ENCODE assay signal across 8 cellular contexts in genomic region chrX:16712116-16712824, GRCh38. TPM values are rescaled to one million over a fixed set of nuclear protein-coding genes. Genes with fewer than 3 reads are reported as not detected.
DNase-seq lines count a peak whose midpoint lies in the region; ATAC-seq, FAIRE-seq and TF ChIP-seq lines count a peak whose summit lies in the region.

CTPS2 (minus strand) TSS chrX:16712669; CDS start chrX:16702902, 9,767 bp downstream.

- H3K18ac ChIP-seq in neuronal stem cell (ENCODE audit: low read length): peak within 1 kb of the TSS; percentile 91

- H2BK15ac ChIP-seq in neuronal stem cell (ENCODE audit: low read length): no peak within 1 kb of the TSS

- no peaks in the 10 kb centered on the region for H3K79me1 ChIP-seq in neuronal stem cell (ENCODE audit: low read depth, low read length)

- no peaks in the 10 kb centered on the region for H3K36me3 ChIP-seq in gastroesophageal sphincter
- H3K36me3 ChIP-seq in neuronal stem cell (replicated peaks in 1 of 2; ENCODE audit: control insufficient read depth in 2 of 2, insufficient read depth in 2 of 2, low read length in 2 of 2): peaks cover 0 to 15% of the 10 kb centered on the region in 2 donors
- no peaks in the 10 kb centered on the region for H3K36me3 ChIP-seq in upper lobe of right lung

- H2AFZ ChIP-seq in neuronal stem cell (ENCODE audit: low read length): peak within 1 kb of the TSS; percentile 96

- no peak within 1 kb of the TSS for H2BK12ac ChIP-seq in neuronal stem cell (ENCODE audit: low read length)

- H3K27ac ChIP-seq in gastroesophageal sphincter (peak within 1 kb of the TSS; percentile 88 to 91 (median 90)), neuronal stem cell (replicated peaks; ENCODE audit: low read length) (peak within 1 kb of the TSS; percentile 46), upper lobe of right lung (peak within 1 kb of the TSS; percentile 81)

- DNase-seq in D721Med (ENCODE audit: insufficient read length, low spot score) (peak; percentile 36), RPMI7951 (ENCODE audit: low read depth) (peak; percentile 64), neuronal stem cell (ENCODE audit: low spot score) (peak; percentile 29), upper lobe of right lung (peak; percentile 85)
- DNase-seq in activated naive CD4-positive, alpha-beta T cell treated with Interleukin-2 at 50 U/mL for 16 hours: peak; percentile 48

- TF ChIP-seq CTCF in D721Med (IDR thresholded peaks at IDR 0.05; ENCODE audit: insufficient read depth, missing control alignments): no peak
- peak in 1 of 4 experiments; percentile 6 for TF ChIP-seq CTCF in gastroesophageal sphincter (IDR thresholded peaks at IDR 0.05)
- peak; percentile 10 for TF ChIP-seq CTCF in upper lobe of right lung (IDR thresholded peaks at IDR 0.05)

- WGBS in gastroesophageal sphincter (ENCODE audit: low coverage in 1 of 2), 2 donors: 0% methylated on average over 4 of the region's 62 CpGs; no CpG with 5 or more reads in 1 of the 2 donors
- WGBS in neuronal stem cell (ENCODE audit: extremely low coverage in 2 of 2, insufficient read length in 2 of 2, insufficient replicate concordance in 1 of 2), 2 donors: no CpG with 5 or more reads among the region's 62 CpGs

- H2AK5ac ChIP-seq in neuronal stem cell (ENCODE audit: low read depth, low read length): no peak within 1 kb of the TSS

- H3K9me3 ChIP-seq in gastroesophageal sphincter (no peaks in the 10 kb centered on the region), neuronal stem cell (replicated peaks in 1 of 2; ENCODE audit: control insufficient read depth in 2 of 2, insufficient read depth in 1 of 2, low read depth in 1 of 2, low read length in 2 of 2) (no peaks in the 10 kb centered on the region), upper lobe of right lung (no peaks in the 10 kb centered on the region)

- H3K4me2 ChIP-seq in neuronal stem cell (ENCODE audit: insufficient read depth, low read length, poor library complexity, severe bottlenecking): peak within 1 kb of the TSS; percentile 62

- H2BK120ac ChIP-seq in neuronal stem cell (ENCODE audit: low read depth, low read length): peak within 1 kb of the TSS; percentile 47

- H3K4ac ChIP-seq in neuronal stem cell (ENCODE audit: low read length): no peak within 1 kb of the TSS

- intact Hi-C loops in upper lobe of right lung (cut with DNase I): no loop called here

- peak within 1 kb of the TSS; percentile 93 for H3K23ac ChIP-seq in neuronal stem cell (ENCODE audit: low read depth, low read length, poor library complexity)

- H3K4me3 ChIP-seq in gastroesophageal sphincter (peak within 1 kb of the TSS; percentile 75 to 81), neuronal stem cell (ENCODE audit: low read length in 2 of 2) (peak within 1 kb of the TSS; percentile 66 to 90), upper lobe of right lung (peak within 1 kb of the TSS; percentile 64)

- H4K91ac ChIP-seq in neuronal stem cell (ENCODE audit: low read depth, low read length, poor library complexity): no peak within 1 kb of the TSS

- peak within 1 kb of the TSS; percentile 81 for H3K9ac ChIP-seq in neuronal stem cell (ENCODE audit: low read depth, low read length, poor library complexity)

- no peak within 1 kb of the TSS for H4K8ac ChIP-seq in neuronal stem cell (ENCODE audit: low read depth, low read length)

- H3K14ac ChIP-seq in neuronal stem cell (ENCODE audit: low read length): no peak within 1 kb of the TSS

- FAIRE-seq in D721Med (lab: Jason Lieb, UNC): no peak

- TF ChIP-seq POLR2A in gastroesophageal sphincter (IDR thresholded peaks at IDR 0.05): peak in 1 of 2 donors; percentile 2

- H2BK5ac ChIP-seq in neuronal stem cell (ENCODE audit: low read length): peak within 1 kb of the TSS; percentile 53

- ATAC-seq in GM19452 (IDR thresholded peaks at IDR 0.05; ENCODE audit: unreplicated experiment) (peak; percentile 81), HG03521 (IDR thresholded peaks at IDR 0.05; ENCODE audit: unreplicated experiment) (peak; percentile 69), gastroesophageal sphincter (peak; percentile 91), upper lobe of right lung (peak; percentile 97)

- H3K4me1 ChIP-seq in gastroesophageal sphincter: no peaks in the 10 kb centered on the region
- peaks cover 0 to 3% of the 10 kb centered on the region in 2 donors for H3K4me1 ChIP-seq in neuronal stem cell (ENCODE audit: control insufficient read depth in 2 of 2, insufficient read depth in 1 of 2, low read depth in 1 of 2, low read length in 2 of 2)
- H3K4me1 ChIP-seq in upper lobe of right lung: no peaks in the 10 kb centered on the region

- TF ChIP-seq EP300 in gastroesophageal sphincter (IDR thresholded peaks at IDR 0.05): no peak

- H3K27me3 ChIP-seq in gastroesophageal sphincter: no peaks in the 10 kb centered on the region
- H3K27me3 ChIP-seq in neuronal stem cell (ENCODE audit: control insufficient read depth in 3 of 3, insufficient read depth in 3 of 3, low read depth in 1 of 3, low read length in 3 of 3): no peaks in the 10 kb centered on the region
- no peaks in the 10 kb centered on the region for H3K27me3 ChIP-seq in upper lobe of right lung

RNA-seq across cellular contexts. Expression of gene CTPS2, which starts in this region (rescaled TPM):
- 17.9 TPM in 2 replicates for total RNA-seq in RPMI7951 (2014; rRNA removed; shearing (Covaris generic))
- total RNA-seq in gastroesophageal sphincter (10 to 100 TPM; 12.1 to 20.5 (median 14.0) TPM), upper lobe of right lung (10.7 TPM)
- polyA plus RNA-seq in neuronal stem cell (2013, experiment 1 of 2): 19.2 TPM
- 19.3 TPM for polyA plus RNA-seq in neuronal stem cell (2013, experiment 2 of 2)

Comparison
In these comparisons a context has a peak if more than half of its experiments do, and no peak if none do; other contexts are left out.
1. Peak in every context shown above with its lines: DNase-seq, ATAC-seq, H3K4me3 ChIP-seq and H3K27ac ChIP-seq.
2. DNase-seq: peak in every context shown above with its lines; median percentile 85 in upper lobe of right lung; 64 in RPMI7951; 48 in activated naive CD4-positive, alpha-beta T cell treated with Interleukin-2 at 50 U/mL for 16 hours; 36 in D721Med; 29 in neuronal stem cell.